ENCODE assay signal across 17 cellular contexts in genomic region chr20:57648878-57649616, GRCh38. TPM values are rescaled to one million over a fixed set of nuclear protein-coding genes. Genes with fewer than 3 reads are reported as not detected.
"Had no signal": no experiment of that assay in that cellular context is flagged by ENCODE, and none has a peak within 500 bp of the region (broad histone marks: within the 10 kb centered on the region; RNA-seq: fewer than 3 reads in every experiment).

No MANE protein-coding gene starts in this region.

- H3K4me3 Mint-ChIP-seq: activated naive CD4-positive, alpha-beta T cell treated with anti-CD3 and anti-CD28 coated beads for 36 hours; activated T-helper 1 cell treated with anti-CD3 and anti-CD28 coated beads, Interleukin-12 subunit alpha, Interleukin-12 subunit beta, Interleukin-2, Interleukin-4 antibody, amounts not matched to agents 30 ng/mL and 10 ng/mL and 1 ng/mL, durations not matched to agents 14 hours and 24 hours and 36 hours; dendritic cell treated with granulocyte-macrophage colony-stimulating factor and Interleukin-4, amounts not matched to agents 40 ng/mL and 50 ng/mL, for 4 days; nephron; stimulated activated naive CD8-positive, alpha-beta T cell treated with anti-CD3 and anti-CD28 coated beads, Interleukin-15, Interleukin-2, amounts not matched to agents 100 ng/mL and 50 ng/mL, for 24 hours had no signal

- H3K27me3 Mint-ChIP-seq: stimulated activated naive CD8-positive, alpha-beta T cell treated with anti-CD3 and anti-CD28 coated beads, Interleukin-15, Interleukin-2, amounts not matched to agents 100 ng/mL and 50 ng/mL, for 24 hours had no signal

- H3K4me3 ChIP-seq: adrenal gland, SK-N-MC, upper lobe of right lung had no signal

- H3K9me3 Mint-ChIP-seq: activated T-helper 1 cell treated with anti-CD3 and anti-CD28 coated beads, Interleukin-12 subunit alpha, Interleukin-12 subunit beta, Interleukin-2, Interleukin-4 antibody, amounts not matched to agents 30 ng/mL and 10 ng/mL and 1 ng/mL, durations not matched to agents 14 hours and 24 hours and 36 hours had no signal

- ATAC-seq: esophagus mucosa, left ventricle myocardium superior, upper lobe of right lung had no signal

- H3K27ac ChIP-seq: adrenal gland, SK-N-MC, upper lobe of right lung had no signal

- H3K9me3 ChIP-seq: adrenal gland had no signal

- H3K27ac Mint-ChIP-seq: activated naive CD4-positive, alpha-beta T cell treated with anti-CD3 and anti-CD28 coated beads for 36 hours; activated T-helper 1 cell treated with anti-CD3 and anti-CD28 coated beads, Interleukin-12 subunit alpha, Interleukin-12 subunit beta, Interleukin-2, Interleukin-4 antibody, amounts not matched to agents 30 ng/mL and 10 ng/mL and 1 ng/mL, durations not matched to agents 14 hours and 24 hours and 36 hours; dendritic cell treated with granulocyte-macrophage colony-stimulating factor and Interleukin-4, amounts not matched to agents 40 ng/mL and 50 ng/mL, for 4 days; stimulated activated naive CD8-positive, alpha-beta T cell treated with anti-CD3 and anti-CD28 coated beads, Interleukin-15, Interleukin-2, amounts not matched to agents 100 ng/mL and 50 ng/mL, for 24 hours had no signal

- H3K27me3 ChIP-seq: adrenal gland, upper lobe of right lung had no signal

- DNase-seq: activated CD4-positive, alpha-beta T cell treated with anti-CD3 and anti-CD28 coated beads, Interleukin-2, amount 50 U/mL, for 4 hours; activated naive CD4-positive, alpha-beta T cell treated with anti-CD3 and anti-CD28 coated beads for 36 hours; mesendoderm; stimulated activated CD4-positive, alpha-beta T cell treated with anti-CD3 and anti-CD28 coated beads, Interleukin-2, amount 100 ng/mL, for 48 hours; stimulated activated CD8-positive, alpha-beta memory T cell treated with anti-CD3 and anti-CD28 coated beads, Interleukin-4, amount 100 ng/mL, for 48 hours; upper lobe of right lung had no signal

- H3K4me1 ChIP-seq: adrenal gland, upper lobe of right lung had no signal

RNA-seq across cellular contexts. Expression of gene ZBP1, which starts 28.8 kb away (rescaled TPM):
- total RNA-seq: fibroblast of villous mesenchyme, pulmonary artery endothelial cell, temporal lobe had no signal
